In genomic region chr1:52239708-52240001, GRCh38 we compare ENCODE assay signal across 13 cellular contexts.
DNase-seq lines count a peak whose midpoint lies in the region; ATAC-seq, FAIRE-seq and TF ChIP-seq lines count a peak whose summit lies in the region.
"Had no signal": no experiment of that assay in that cellular context is flagged by ENCODE, and none has a peak within 500 bp of the region (broad histone marks: within the 10 kb centered on the region; RNA-seq: fewer than 3 reads in every experiment).

No MANE protein-coding gene starts in this region.

- peak; percentile 55 for ATAC-seq in GM19035 (IDR thresholded peaks at IDR 0.05; ENCODE audit: unreplicated experiment)
- peak; percentile 54 for ATAC-seq in HG03159 (IDR thresholded peaks at IDR 0.05; ENCODE audit: unreplicated experiment)
- no peak for ATAC-seq in gastroesophageal sphincter

- DNase-seq in RCC 7860 (ENCODE audit: low spot score) (no peak), DMS 273 treated with DMSO at 0.1 percent for 48 hours (lab: John Stamatoyannopoulos, UW) (no peak), ureter (ENCODE audit: low spot score) (no peak), glomerular visceral epithelial cell (ENCODE audit: extremely low spot score) (no peak)
- DNase-seq: DMS79; effector CD8-positive, alpha-beta T cell; midbrain; NCI-H345; retina; thyroid gland had no signal

- TF ChIP-seq CTCF in gastroesophageal sphincter (IDR thresholded peaks at IDR 0.05): no peak

- H3K4me1 ChIP-seq in gastroesophageal sphincter: peaks cover 0 to 11% (median 0%) of the 10 kb centered on the region in 3 donors

- H3K9me3 ChIP-seq in gastroesophageal sphincter: no peaks in the 10 kb centered on the region
- H3K9me3 ChIP-seq: thyroid gland had no signal

- FAIRE-seq in RCC 7860 (lab: Jason Lieb, UNC): peak; percentile 63

- H3K36me3 ChIP-seq in gastroesophageal sphincter: peaks cover 0 to 16% of the 10 kb centered on the region in 2 donors
- H3K36me3 ChIP-seq: thyroid gland had no signal

- no peak for TF ChIP-seq POLR2A in gastroesophageal sphincter (IDR thresholded peaks at IDR 0.05)

- no peak for TF ChIP-seq EP300 in gastroesophageal sphincter (IDR thresholded peaks at IDR 0.05)

- no peak overlapping the region for H3K27ac ChIP-seq in gastroesophageal sphincter
- H3K27ac ChIP-seq: thyroid gland had no signal

- no peaks in the 10 kb centered on the region for H3K27me3 ChIP-seq in gastroesophageal sphincter
- H3K27me3 ChIP-seq: thyroid gland had no signal

- WGBS in gastroesophageal sphincter (ENCODE audit: low coverage in 1 of 2), 2 donors: 75 to 79% methylated on average over 1 of the region's 1 CpG

- no peak overlapping the region for H3K4me3 ChIP-seq in gastroesophageal sphincter
- H3K4me3 ChIP-seq: thyroid gland had no signal
